In the genomic region with DNA sequence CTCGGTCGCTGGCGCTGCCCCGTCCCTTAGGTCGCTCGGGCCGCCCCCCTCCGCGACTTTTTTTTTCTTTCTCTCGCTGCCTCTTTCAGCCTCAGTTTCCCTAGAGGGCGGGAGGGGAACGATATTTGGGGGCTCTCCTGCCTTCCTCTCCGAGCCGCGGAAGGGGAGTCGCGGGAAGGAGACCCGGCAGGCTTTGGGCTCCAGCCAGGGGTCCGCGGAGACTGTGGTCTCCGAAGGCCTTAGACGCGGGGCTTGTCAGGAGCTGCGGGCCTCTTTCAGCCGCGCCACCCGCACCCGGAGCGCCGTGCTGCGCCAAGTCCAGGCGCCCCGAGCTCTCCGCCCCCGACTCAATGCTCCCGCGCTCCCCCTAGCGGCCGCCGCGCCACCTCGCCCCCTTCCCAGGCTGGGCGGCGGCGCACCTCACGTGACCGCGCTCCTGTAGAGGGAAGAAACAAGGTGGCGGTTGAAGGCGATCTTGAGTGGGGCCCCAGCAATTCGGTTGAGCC, we compare ENCODE assay signal across 1 cellular context.
TF ChIP-seq lines count a peak whose summit lies in the region.

A gene (plus strand): TSS at position 427 of the 506 bp plus-strand sequence. CDS start 14,010 bp downstream, outside the sequence.

TF ChIP-seq in K562, 482 proteins besides CTCF, POLR2A, EP300 and RAD21 (continues in another document):
- TF ChIP-seq, protein P1, sequence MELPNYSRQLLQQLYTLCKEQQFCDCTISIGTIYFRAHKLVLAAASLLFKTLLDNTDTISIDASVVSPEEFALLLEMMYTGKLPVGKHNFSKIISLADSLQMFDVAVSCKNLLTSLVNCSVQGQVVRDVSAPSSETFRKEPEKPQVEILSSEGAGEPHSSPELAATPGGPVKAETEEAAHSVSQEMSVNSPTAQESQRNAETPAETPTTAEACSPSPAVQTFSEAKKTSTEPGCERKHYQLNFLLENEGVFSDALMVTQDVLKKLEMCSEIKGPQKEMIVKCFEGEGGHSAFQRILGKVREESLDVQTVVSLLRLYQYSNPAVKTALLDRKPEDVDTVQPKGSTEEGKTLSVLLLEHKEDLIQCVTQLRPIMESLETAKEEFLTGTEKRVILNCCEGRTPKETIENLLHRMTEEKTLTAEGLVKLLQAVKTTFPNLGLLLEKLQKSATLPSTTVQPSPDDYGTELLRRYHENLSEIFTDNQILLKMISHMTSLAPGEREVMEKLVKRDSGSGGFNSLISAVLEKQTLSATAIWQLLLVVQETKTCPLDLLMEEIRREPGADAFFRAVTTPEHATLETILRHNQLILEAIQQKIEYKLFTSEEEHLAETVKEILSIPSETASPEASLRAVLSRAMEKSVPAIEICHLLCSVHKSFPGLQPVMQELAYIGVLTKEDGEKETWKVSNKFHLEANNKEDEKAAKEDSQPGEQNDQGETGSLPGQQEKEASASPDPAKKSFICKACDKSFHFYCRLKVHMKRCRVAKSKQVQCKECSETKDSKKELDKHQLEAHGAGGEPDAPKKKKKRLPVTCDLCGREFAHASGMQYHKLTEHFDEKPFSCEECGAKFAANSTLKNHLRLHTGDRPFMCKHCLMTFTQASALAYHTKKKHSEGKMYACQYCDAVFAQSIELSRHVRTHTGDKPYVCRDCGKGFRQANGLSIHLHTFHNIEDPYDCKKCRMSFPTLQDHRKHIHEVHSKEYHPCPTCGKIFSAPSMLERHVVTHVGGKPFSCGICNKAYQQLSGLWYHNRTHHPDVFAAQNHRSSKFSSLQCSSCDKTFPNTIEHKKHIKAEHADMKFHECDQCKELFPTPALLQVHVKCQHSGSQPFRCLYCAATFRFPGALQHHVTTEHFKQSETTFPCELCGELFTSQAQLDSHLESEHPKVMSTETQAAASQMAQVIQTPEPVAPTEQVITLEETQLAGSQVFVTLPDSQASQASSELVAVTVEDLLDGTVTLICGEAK (IDR thresholded peaks at IDR 0.05): no peak
- TF ChIP-seq, protein P1 (CRISPR knock-in tag; IDR thresholded peaks at IDR 0.05): no peak
- no peak for TF ChIP-seq MAFK (IDR thresholded peaks at IDR 0.05; ENCODE audit: low read length)
- TF ChIP-seq PRMT5 (CRISPR knock-in tag; IDR thresholded peaks at IDR 0.05): no peak
- peak; percentile 24; the same call in 1 of the 2 replicates for TF ChIP-seq GATAD2B (IDR thresholded peaks at IDR 0.05; ENCODE audit: borderline replicate concordance)
- TF ChIP-seq ARID1B (IDR thresholded peaks at IDR 0.05): no peak
- TF ChIP-seq NFIX (CRISPR knock-in tag; IDR thresholded peaks at IDR 0.05; ENCODE audit: low read depth): no peak
- no peak for TF ChIP-seq MCM2 (IDR thresholded peaks at IDR 0.05; ENCODE audit: low read depth)
- TF ChIP-seq SMC3 (conservative IDR thresholded peaks at IDR 0.05; ENCODE audit: insufficient read depth, low read depth, low read length): no peak; the same call in 1 of the 2 replicates
- no peak for TF ChIP-seq ZSCAN29 (IDR thresholded peaks at IDR 0.05)
- TF ChIP-seq ZNF232 (CRISPR knock-in tag; IDR thresholded peaks at IDR 0.05): no peak
- no peak for TF ChIP-seq ILK (tag; IDR thresholded peaks at IDR 0.05; ENCODE audit: borderline replicate concordance, low read depth)
- TF ChIP-seq, protein P2, sequence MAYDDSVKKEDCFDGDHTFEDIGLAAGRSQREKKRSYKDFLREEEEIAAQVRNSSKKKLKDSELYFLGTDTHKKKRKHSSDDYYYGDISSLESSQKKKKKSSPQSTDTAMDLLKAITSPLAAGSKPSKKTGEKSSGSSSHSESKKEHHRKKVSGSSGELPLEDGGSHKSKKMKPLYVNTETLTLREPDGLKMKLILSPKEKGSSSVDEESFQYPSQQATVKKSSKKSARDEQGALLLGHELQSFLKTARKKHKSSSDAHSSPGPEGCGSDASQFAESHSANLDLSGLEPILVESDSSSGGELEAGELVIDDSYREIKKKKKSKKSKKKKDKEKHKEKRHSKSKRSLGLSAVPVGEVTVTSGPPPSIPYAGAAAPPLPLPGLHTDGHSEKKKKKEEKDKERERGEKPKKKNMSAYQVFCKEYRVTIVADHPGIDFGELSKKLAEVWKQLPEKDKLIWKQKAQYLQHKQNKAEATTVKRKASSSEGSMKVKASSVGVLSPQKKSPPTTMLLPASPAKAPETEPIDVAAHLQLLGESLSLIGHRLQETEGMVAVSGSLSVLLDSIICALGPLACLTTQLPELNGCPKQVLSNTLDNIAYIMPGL (CRISPR knock-in tag; IDR thresholded peaks at IDR 0.05): peak; percentile 86; the same call in 1 of the 2 replicates
- TF ChIP-seq, protein P3, sequence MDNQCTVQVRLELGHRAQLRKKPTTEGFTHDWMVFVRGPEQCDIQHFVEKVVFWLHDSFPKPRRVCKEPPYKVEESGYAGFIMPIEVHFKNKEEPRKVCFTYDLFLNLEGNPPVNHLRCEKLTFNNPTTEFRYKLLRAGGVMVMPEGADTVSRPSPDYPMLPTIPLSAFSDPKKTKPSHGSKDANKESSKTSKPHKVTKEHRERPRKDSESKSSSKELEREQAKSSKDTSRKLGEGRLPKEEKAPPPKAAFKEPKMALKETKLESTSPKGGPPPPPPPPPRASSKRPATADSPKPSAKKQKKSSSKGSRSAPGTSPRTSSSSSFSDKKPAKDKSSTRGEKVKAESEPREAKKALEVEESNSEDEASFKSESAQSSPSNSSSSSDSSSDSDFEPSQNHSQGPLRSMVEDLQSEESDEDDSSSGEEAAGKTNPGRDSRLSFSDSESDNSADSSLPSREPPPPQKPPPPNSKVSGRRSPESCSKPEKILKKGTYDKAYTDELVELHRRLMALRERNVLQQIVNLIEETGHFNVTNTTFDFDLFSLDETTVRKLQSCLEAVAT (IDR thresholded peaks at IDR 0.05): no peak
- no peak for TF ChIP-seq ZNF699 (CRISPR knock-in tag; IDR thresholded peaks at IDR 0.05; ENCODE audit: insufficient replicate concordance)
- no peak for TF ChIP-seq CHD2 (IDR thresholded peaks at IDR 0.05; ENCODE audit: low read depth, low read length)
- peak; percentile 77; the same call in 1 of the 2 replicates for TF ChIP-seq ZBTB7A (IDR thresholded peaks at IDR 0.05; ENCODE audit: borderline replicate concordance, control insufficient read depth, low read depth, low read length)
- TF ChIP-seq, protein P4, sequence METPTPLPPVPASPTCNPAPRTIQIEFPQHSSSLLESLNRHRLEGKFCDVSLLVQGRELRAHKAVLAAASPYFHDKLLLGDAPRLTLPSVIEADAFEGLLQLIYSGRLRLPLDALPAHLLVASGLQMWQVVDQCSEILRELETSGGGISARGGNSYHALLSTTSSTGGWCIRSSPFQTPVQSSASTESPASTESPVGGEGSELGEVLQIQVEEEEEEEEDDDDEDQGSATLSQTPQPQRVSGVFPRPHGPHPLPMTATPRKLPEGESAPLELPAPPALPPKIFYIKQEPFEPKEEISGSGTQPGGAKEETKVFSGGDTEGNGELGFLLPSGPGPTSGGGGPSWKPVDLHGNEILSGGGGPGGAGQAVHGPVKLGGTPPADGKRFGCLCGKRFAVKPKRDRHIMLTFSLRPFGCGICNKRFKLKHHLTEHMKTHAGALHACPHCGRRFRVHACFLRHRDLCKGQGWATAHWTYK (CRISPR knock-in tag; IDR thresholded peaks at IDR 0.05): no peak
- TF ChIP-seq RCOR1 (IDR thresholded peaks at IDR 0.05; ENCODE audit: borderline replicate concordance in 1 of 2, low read depth in 2 of 2, low read length in 2 of 2): peak in 1 of 2 experiments; percentile 51; a peak in 1 of 4 replicates
- no peak for TF ChIP-seq TEAD4 (IDR thresholded peaks at IDR 0.05; ENCODE audit: low read length)
- TF ChIP-seq TEAD4 (CRISPR knock-in tag; IDR thresholded peaks at IDR 0.05; ENCODE audit: borderline replicate concordance): no peak
- TF ChIP-seq SIRT6 (IDR thresholded peaks at IDR 0.05; ENCODE audit: low read depth, low read length): no peak
- TF ChIP-seq ATF1 (CRISPR knock-in tag; IDR thresholded peaks at IDR 0.05): no peak
- TF ChIP-seq ATF1 (tag; IDR thresholded peaks at IDR 0.05): no peak
- TF ChIP-seq HLTF (IDR thresholded peaks at IDR 0.05): no peak
- TF ChIP-seq, protein P5, sequence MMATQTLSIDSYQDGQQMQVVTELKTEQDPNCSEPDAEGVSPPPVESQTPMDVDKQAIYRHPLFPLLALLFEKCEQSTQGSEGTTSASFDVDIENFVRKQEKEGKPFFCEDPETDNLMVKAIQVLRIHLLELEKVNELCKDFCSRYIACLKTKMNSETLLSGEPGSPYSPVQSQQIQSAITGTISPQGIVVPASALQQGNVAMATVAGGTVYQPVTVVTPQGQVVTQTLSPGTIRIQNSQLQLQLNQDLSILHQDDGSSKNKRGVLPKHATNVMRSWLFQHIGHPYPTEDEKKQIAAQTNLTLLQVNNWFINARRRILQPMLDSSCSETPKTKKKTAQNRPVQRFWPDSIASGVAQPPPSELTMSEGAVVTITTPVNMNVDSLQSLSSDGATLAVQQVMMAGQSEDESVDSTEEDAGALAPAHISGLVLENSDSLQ (IDR thresholded peaks at IDR 0.05): no peak
- TF ChIP-seq ZBED1 (IDR thresholded peaks at IDR 0.05): no peak
- TF ChIP-seq ZC3H11A (IDR thresholded peaks at IDR 0.05; ENCODE audit: low read depth, low read length): no peak
